Comparison of ENCODE assay signal across 17 cellular contexts in genomic region chr6:117138920-117139319, GRCh38.
"Had no signal": no experiment of that assay in that cellular context is flagged by ENCODE, and none has a peak within 500 bp of the region (broad histone marks: within the 10 kb centered on the region; RNA-seq: fewer than 3 reads in every experiment).

No MANE protein-coding gene starts in this region.

- H3K4me1 Mint-ChIP-seq: activated CD4-positive, alpha-beta T cell treated with anti-CD3 and anti-CD28 coated beads, Interleukin-2, amount 10 ng/mL, durations not matched to agents 24 days and 14 days; activated T-helper 17 cell treated with anti-CD3 and anti-CD28 coated beads, Interleukin-2, amount 50 U/mL, for 72 hours; central memory CD8-positive, alpha-beta T cell; naive B cell had no signal

- H3K27me3 Mint-ChIP-seq: activated B cell treated with CpG ODN at 0.5 μM for 24 hours; activated CD4-positive, alpha-beta T cell treated with anti-CD3 and anti-CD28 coated beads, Interleukin-2, amount 10 ng/mL, durations not matched to agents 24 days and 14 days; central memory CD8-positive, alpha-beta T cell; naive B cell; type B pancreatic cell had no signal

- H3K9me3 Mint-ChIP-seq: activated B cell treated with CpG ODN at 0.5 μM for 24 hours; activated CD4-positive, alpha-beta T cell treated with anti-CD3 and anti-CD28 coated beads, Interleukin-2, amount 10 ng/mL, durations not matched to agents 24 days and 14 days; activated naive CD4-positive, alpha-beta T cell treated with anti-CD3 and anti-CD28 coated beads for 36 hours; activated T-helper 17 cell treated with anti-CD3 and anti-CD28 coated beads, Interleukin-2, amount 50 U/mL, for 72 hours; T-helper 1 cell treated with Interleukin-12 subunit alpha and Interleukin-12 subunit beta and Interleukin-4 antibody, amounts not matched to agents 30 μg/mL and 1 μg/mL, for 36 hours; type B pancreatic cell had no signal

- H3K27ac ChIP-seq: right lobe of liver had no signal

- H3K36me3 Mint-ChIP-seq: naive B cell, type B pancreatic cell had no signal

- H3K9me3 ChIP-seq: right lobe of liver, SK-N-SH had no signal

- H3K4me3 ChIP-seq: right lobe of liver had no signal

- H3K4me2 ChIP-seq: SK-N-SH had no signal

- H3K9ac ChIP-seq: SK-N-SH had no signal

- H3K4me1 ChIP-seq: right lobe of liver had no signal

- ATAC-seq: activated T-helper 17 cell treated with anti-CD3 and anti-CD28 coated beads, Interleukin-2, amount 50 U/mL, for 72 hours; right lobe of liver had no signal

- H3K36me3 ChIP-seq: right lobe of liver had no signal

- DNase-seq: activated B cell treated with CpG ODN at 0.5 μM for 24 hours; activated CD4-positive, alpha-beta T cell treated with anti-CD3 and anti-CD28 coated beads, Interleukin-2, amount 10 ng/mL, durations not matched to agents 24 days and 14 days; activated CD8-positive, alpha-beta memory T cell treated with anti-CD3 and anti-CD28 coated beads for 24 hours; activated naive CD4-positive, alpha-beta T cell treated with anti-CD3 and anti-CD28 coated beads for 36 hours; dermis blood vessel endothelial cell; glutamatergic neuron; naive B cell; posterior cingulate gyrus; right lobe of liver; SK-N-SH; stimulated activated CD4-positive, alpha-beta T cell treated with anti-CD3 and anti-CD28 coated beads, Interleukin-12 subunit alpha, Interleukin-12 subunit beta, amount 100 ng/mL, for 4 hours; stimulated activated CD4-positive, alpha-beta T cell treated with anti-CD3 and anti-CD28 coated beads, Interleukin-2, amount 100 ng/mL, for 48 hours; stimulated activated naive CD4-positive, alpha-beta T cell treated with Interleukin-2 at 50 U/mL for 16 hours had no signal

- H3K27ac Mint-ChIP-seq: activated B cell treated with CpG ODN at 0.5 μM for 24 hours; activated CD4-positive, alpha-beta T cell treated with anti-CD3 and anti-CD28 coated beads, Interleukin-2, amount 10 ng/mL, durations not matched to agents 24 days and 14 days; activated naive CD4-positive, alpha-beta T cell treated with anti-CD3 and anti-CD28 coated beads for 36 hours; activated T-helper 17 cell treated with anti-CD3 and anti-CD28 coated beads, Interleukin-2, amount 50 U/mL, for 72 hours; naive B cell; T-helper 1 cell treated with Interleukin-12 subunit alpha and Interleukin-12 subunit beta and Interleukin-4 antibody, amounts not matched to agents 30 μg/mL and 1 μg/mL, for 36 hours; type B pancreatic cell had no signal

- H3K4me3 Mint-ChIP-seq: activated B cell treated with CpG ODN at 0.5 μM for 24 hours; activated CD4-positive, alpha-beta T cell treated with anti-CD3 and anti-CD28 coated beads, Interleukin-2, amount 10 ng/mL, durations not matched to agents 24 days and 14 days; activated naive CD4-positive, alpha-beta T cell treated with anti-CD3 and anti-CD28 coated beads for 36 hours; activated T-helper 17 cell treated with anti-CD3 and anti-CD28 coated beads, Interleukin-2, amount 50 U/mL, for 72 hours; central memory CD8-positive, alpha-beta T cell; naive B cell; T-helper 1 cell treated with Interleukin-12 subunit alpha and Interleukin-12 subunit beta and Interleukin-4 antibody, amounts not matched to agents 30 μg/mL and 1 μg/mL, for 36 hours; type B pancreatic cell had no signal

- H3K27me3 ChIP-seq: right lobe of liver had no signal
